Comparison of ENCODE assay signal across 15 cellular contexts in the genomic region with DNA sequence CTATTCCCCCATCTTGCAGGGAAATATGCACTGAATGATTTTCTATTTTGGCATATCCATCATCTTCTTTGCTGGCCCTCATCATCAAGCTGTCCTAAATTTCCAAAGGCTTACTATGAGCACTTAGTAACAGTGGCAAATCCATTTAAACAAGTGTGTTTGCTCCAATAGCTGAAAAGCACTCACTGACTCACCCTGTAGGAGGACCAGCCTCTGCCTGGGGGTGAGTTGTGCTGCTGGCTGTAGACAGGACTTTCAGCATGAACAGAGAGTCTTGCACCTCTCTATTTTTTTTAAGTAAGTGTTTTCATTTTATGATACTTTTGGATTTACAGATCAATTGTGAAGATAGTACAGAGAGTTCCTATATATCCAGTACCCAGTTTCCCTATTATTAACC.
DNase-seq lines count a peak whose midpoint lies in the region; ATAC-seq and TF ChIP-seq lines count a peak whose summit lies in the region.
"Had no signal": no experiment of that assay in that cellular context is flagged by ENCODE, and none has a peak within 500 bp of the region (broad histone marks: within the 10 kb centered on the region; RNA-seq: fewer than 3 reads in every experiment).

No MANE protein-coding gene starts in this region.

- H3K4me1 ChIP-seq in breast epithelium (no peaks in the 10 kb centered on the region), RWPE2 (ENCODE audit: insufficient read depth, poor library complexity, severe bottlenecking) (no peaks in the 10 kb centered on the region), foreskin keratinocyte (peaks cover 29% of the 10 kb centered on the region)

- no peak overlapping the region for H3K4me3 ChIP-seq in breast epithelium
- no peak overlapping the region for H3K4me3 ChIP-seq in RWPE2 (ENCODE audit: severe bottlenecking)
- H3K4me3 ChIP-seq: K562 had no signal

- H3K4me1 Mint-ChIP-seq in MCF 10A (ENCODE audit: insufficient read depth, unreplicated experiment) = peaks cover 6% of the 10 kb centered on the region
- no peaks in the 10 kb centered on the region for H3K4me1 Mint-ChIP-seq in activated CD4-positive, alpha-beta T cell treated with anti-CD3 and anti-CD28 coated beads, Interleukin-2, amount 10 ng/mL, durations not matched to agents 7 days and 5 days
- H3K4me1 Mint-ChIP-seq in activated T-helper 2 cell treated with anti-CD3 and anti-CD28 coated beads, Interferon-gamma antibody, Interleukin-2, Interleukin-4, amounts not matched to agents 10 μg/mL and 5 μg/mL and 100 μg/mL, durations not matched to agents 14 hours and 24 hours and 36 hours (ENCODE audit: low read depth) = no peaks in the 10 kb centered on the region

- no TSS peak for BruUV-seq in MCF 10A (replicated peaks; lab: Mats Ljungman, UMichigan)

- CTCF ChIA-PET in MCF 10A (lab: Yijun Ruan, JAX) = interaction anchor here (0.5 kb wide), 1 partner anchor 1475 kb away, joined by 6 read pairs; no protein-coding TSS in a partner anchor
- CTCF ChIA-PET in activated CD4-positive, alpha-beta T cell treated with anti-CD3 and anti-CD28 coated beads, Interleukin-2, amount 10 ng/mL, durations not matched to agents 7 days and 5 days (lab: Charles Lee) = no interaction called here

- H3K36me3 ChIP-seq in breast epithelium (no peaks in the 10 kb centered on the region), RWPE2 (ENCODE audit: low read depth) (no peaks in the 10 kb centered on the region)

- POLR2A ChIA-PET in MCF 10A (lab: Yijun Ruan, JAX) = interaction anchor here (1.3 kb wide), 2 partner anchors 15 to 20 kb away, joined by 3 read pairs; no protein-coding TSS in a partner anchor
- POLR2A ChIA-PET in activated CD4-positive, alpha-beta T cell treated with anti-CD3 and anti-CD28 coated beads, Interleukin-2, amount 10 ng/mL, durations not matched to agents 7 days and 5 days (lab: Charles Lee) = no interaction called here

- H3K27me3 ChIP-seq in breast epithelium (peaks cover 0 to 3% of the 10 kb centered on the region in 2 donors), RWPE2 (ENCODE audit: insufficient read depth, poor library complexity, severe bottlenecking) (no peaks in the 10 kb centered on the region), foreskin keratinocyte (no peaks in the 10 kb centered on the region)

- DNase-seq in MCF 10A (ENCODE audit: unreplicated experiment) = peak; percentile 56
- no peak for DNase-seq in breast epithelium (ENCODE audit: low spot score in 2 of 2)
- no peak for DNase-seq in RWPE2 (ENCODE audit: low spot score)
- DNase-seq in foreskin keratinocyte = peak in 1 of 2 donors; percentile 77
- DNase-seq in central memory CD4-positive, alpha-beta T cell = no peak
- DNase-seq in activated CD4-positive, alpha-beta T cell treated with anti-CD3 and anti-CD28 coated beads, Interleukin-2, amount 10 ng/mL, durations not matched to agents 7 days and 5 days = no peak
- DNase-seq in occipital lobe (lab: John Stamatoyannopoulos, UW) = no peak
- DNase-seq in activated T-helper 2 cell treated with anti-CD3 and anti-CD28 coated beads, Interferon-gamma antibody, Interleukin-2, Interleukin-4, amounts not matched to agents 10 μg/mL and 5 μg/mL and 100 μg/mL, durations not matched to agents 14 hours and 24 hours and 36 hours (ENCODE audit: low spot score) = no peak
- DNase-seq: C1 segment of cervical spinal cord, GOT3, NCI-H1048, NCI-H1436 treated with DMSO at 0.1 percent for 48 hours, NCI-H2029 treated with DMSO at 0.1 percent for 48 hours, NCI-H524 treated with DMSO at 0.1 percent for 48 hours had no signal

- H3K9me3 ChIP-seq in breast epithelium = no peaks in the 10 kb centered on the region
- H3K9me3 ChIP-seq in RWPE2 (ENCODE audit: severe bottlenecking) = no peaks in the 10 kb centered on the region

- H3K4me3 Mint-ChIP-seq in MCF 10A (ENCODE audit: unreplicated experiment) = no peak overlapping the region
- H3K4me3 Mint-ChIP-seq in activated CD4-positive, alpha-beta T cell treated with anti-CD3 and anti-CD28 coated beads, Interleukin-2, amount 10 ng/mL, durations not matched to agents 7 days and 5 days = no peak overlapping the region
- no peak overlapping the region for H3K4me3 Mint-ChIP-seq in activated T-helper 2 cell treated with anti-CD3 and anti-CD28 coated beads, Interferon-gamma antibody, Interleukin-2, Interleukin-4, amounts not matched to agents 10 μg/mL and 5 μg/mL and 100 μg/mL, durations not matched to agents 14 hours and 24 hours and 36 hours (ENCODE audit: low read depth)

- ATAC-seq in RWPE2 (ENCODE audit: low read depth) (peak; percentile 55), foreskin keratinocyte (peak; percentile 95)
- ATAC-seq: K562 had no signal

- no peaks in the 10 kb centered on the region for H3K27me3 Mint-ChIP-seq in MCF 10A (ENCODE audit: insufficient read depth, unreplicated experiment)
- H3K27me3 Mint-ChIP-seq in activated CD4-positive, alpha-beta T cell treated with anti-CD3 and anti-CD28 coated beads, Interleukin-2, amount 10 ng/mL, durations not matched to agents 7 days and 5 days = no peaks in the 10 kb centered on the region
- H3K27me3 Mint-ChIP-seq in activated T-helper 2 cell treated with anti-CD3 and anti-CD28 coated beads, Interferon-gamma antibody, Interleukin-2, Interleukin-4, amounts not matched to agents 10 μg/mL and 5 μg/mL and 100 μg/mL, durations not matched to agents 14 hours and 24 hours and 36 hours (ENCODE audit: low read depth) = no peaks in the 10 kb centered on the region

- no peak overlapping the region for H3K27ac Mint-ChIP-seq in MCF 10A (ENCODE audit: low read depth, unreplicated experiment)
- H3K27ac Mint-ChIP-seq in activated CD4-positive, alpha-beta T cell treated with anti-CD3 and anti-CD28 coated beads, Interleukin-2, amount 10 ng/mL, durations not matched to agents 7 days and 5 days = no peak overlapping the region
- no peak overlapping the region for H3K27ac Mint-ChIP-seq in activated T-helper 2 cell treated with anti-CD3 and anti-CD28 coated beads, Interferon-gamma antibody, Interleukin-2, Interleukin-4, amounts not matched to agents 10 μg/mL and 5 μg/mL and 100 μg/mL, durations not matched to agents 14 hours and 24 hours and 36 hours

- no peak for TF ChIP-seq CTCF in MCF 10A (IDR thresholded peaks at IDR 0.05; ENCODE audit: unreplicated experiment)
- TF ChIP-seq CTCF in breast epithelium (IDR thresholded peaks at IDR 0.05) = no peak
- TF ChIP-seq CTCF in RWPE2 (IDR thresholded peaks at IDR 0.05; ENCODE audit: poor library complexity, severe bottlenecking) = no peak
- TF ChIP-seq CTCF in foreskin keratinocyte (conservative IDR thresholded peaks at IDR 0.05) = no peak

- no peak for TF ChIP-seq POLR2A in breast epithelium (IDR thresholded peaks at IDR 0.05)

- H3K27ac ChIP-seq in breast epithelium (no peak overlapping the region), RWPE2 (ENCODE audit: poor library complexity, severe bottlenecking) (no peak overlapping the region), foreskin keratinocyte (no peak overlapping the region)

- H3K9me3 Mint-ChIP-seq in MCF 10A (ENCODE audit: unreplicated experiment) = no peaks in the 10 kb centered on the region
- no peaks in the 10 kb centered on the region for H3K9me3 Mint-ChIP-seq in activated CD4-positive, alpha-beta T cell treated with anti-CD3 and anti-CD28 coated beads, Interleukin-2, amount 10 ng/mL, durations not matched to agents 7 days and 5 days
- no peaks in the 10 kb centered on the region for H3K9me3 Mint-ChIP-seq in activated T-helper 2 cell treated with anti-CD3 and anti-CD28 coated beads, Interferon-gamma antibody, Interleukin-2, Interleukin-4, amounts not matched to agents 10 μg/mL and 5 μg/mL and 100 μg/mL, durations not matched to agents 14 hours and 24 hours and 36 hours

- intact Hi-C loops in MCF 10A (cut with micrococcal nuclease) (no loop called here), breast epithelium (cut with DNase I; ENCODE audit: low total_unique reads) (no loop called here)
- intact Hi-C loops in activated T-helper 2 cell treated with anti-CD3 and anti-CD28 coated beads, Interferon-gamma antibody, Interleukin-2, Interleukin-4, amounts not matched to agents 10 μg/mL and 5 μg/mL and 100 μg/mL, durations not matched to agents 14 hours and 24 hours and 36 hours (cut with micrococcal nuclease) = no loop called here

- H3K36me3 Mint-ChIP-seq in MCF 10A (ENCODE audit: insufficient read depth, unreplicated experiment) = no peaks in the 10 kb centered on the region
- no peaks in the 10 kb centered on the region for H3K36me3 Mint-ChIP-seq in activated CD4-positive, alpha-beta T cell treated with anti-CD3 and anti-CD28 coated beads, Interleukin-2, amount 10 ng/mL, durations not matched to agents 7 days and 5 days (ENCODE audit: low read depth)
- no peaks in the 10 kb centered on the region for H3K36me3 Mint-ChIP-seq in activated T-helper 2 cell treated with anti-CD3 and anti-CD28 coated beads, Interferon-gamma antibody, Interleukin-2, Interleukin-4, amounts not matched to agents 10 μg/mL and 5 μg/mL and 100 μg/mL, durations not matched to agents 14 hours and 24 hours and 36 hours (ENCODE audit: low read depth)
